16 cellular contexts compared by ENCODE assay signal in genomic region chr1:35324486-35324885, GRCh38. TPM values are rescaled to one million over a fixed set of nuclear protein-coding genes. Genes with fewer than 3 reads are reported as not detected.
DNase-seq lines count a peak whose midpoint lies in the region; ATAC-seq and TF ChIP-seq lines count a peak whose summit lies in the region.
"Had no signal": no experiment of that assay in that cellular context is flagged by ENCODE, and none has a peak within 500 bp of the region (broad histone marks: within the 10 kb centered on the region; RNA-seq: fewer than 3 reads in every experiment).

No MANE protein-coding gene starts in this region.

- intact Hi-C loops in ascending aorta (cut with DNase I): loop anchor here (5.0 kb wide), 1 partner anchor 57 kb away; the partner anchor contains the start of gene ZMYM4

- DNase-seq in GM03348 (ENCODE audit: low spot score) (peak; percentile 46), ascending aorta (ENCODE audit: low spot score in 2 of 2) (no peak), fibroblast of the aortic adventitia (ENCODE audit: low read depth) (peak; percentile 49), renal cortical epithelial cell (ENCODE audit: low read depth) (peak; percentile 58), mucosa of gallbladder (ENCODE audit: low spot score) (no peak), NCI-H1105 (lab: John Stamatoyannopoulos, UW) (no peak), SW 1271 (lab: John Stamatoyannopoulos, UW) (no peak)
- DNase-seq: activated T-cell treated with anti-CD3 and anti-CD28 coated beads, Interleukin-2, amount 50 U/mL, for 72 hours; caudate nucleus; CD4-positive, alpha-beta T cell; NCI-H146; nucleus accumbens; stimulated activated CD4-positive, alpha-beta T cell treated with anti-CD3 and anti-CD28 coated beads, Interleukin-2, amount 100 ng/mL, for 24 hours; stimulated activated naive CD8-positive, alpha-beta T cell treated with anti-CD3 and anti-CD28 coated beads, Interleukin-15, Interleukin-2, amounts not matched to agents 100 U/mL and 50 U/mL, for 24 hours had no signal

- H3K9me3 ChIP-seq in ascending aorta: no peaks in the 10 kb centered on the region
- H3K9me3 ChIP-seq: SJSA1 had no signal

- H3K4me1 ChIP-seq in ascending aorta: peaks cover 0 to 19% of the 10 kb centered on the region in 2 donors
- H3K4me1 ChIP-seq: SJSA1 had no signal

- ATAC-seq in GM19351 (IDR thresholded peaks at IDR 0.05; ENCODE audit: unreplicated experiment): no peak
- ATAC-seq: activated T-cell treated with anti-CD3 and anti-CD28 coated beads, Interleukin-2, amount 50 U/mL, for 72 hours; stimulated activated naive CD8-positive, alpha-beta T cell treated with anti-CD3 and anti-CD28 coated beads, Interleukin-15, Interleukin-2, amounts not matched to agents 100 U/mL and 50 U/mL, for 24 hours had no signal

- H3K4me3 ChIP-seq in ascending aorta: no peak overlapping the region
- H3K4me3 ChIP-seq in fibroblast of the aortic adventitia (ENCODE audit: low read depth, low read length): no peak overlapping the region
- H3K4me3 ChIP-seq: SJSA1 had no signal

- peak overlapping the region; percentile 37 to 38 for H3K27ac ChIP-seq in ascending aorta
- H3K27ac ChIP-seq: SJSA1 had no signal

- peaks cover 4 to 8% of the 10 kb centered on the region in 2 donors for H3K36me3 ChIP-seq in ascending aorta

- H3K27me3 ChIP-seq in ascending aorta: no peaks in the 10 kb centered on the region
- H3K27me3 ChIP-seq: SJSA1 had no signal

- TF ChIP-seq CTCF in ascending aorta (IDR thresholded peaks at IDR 0.05) (no peak), fibroblast of the aortic adventitia (IDR thresholded peaks at IDR 0.05; ENCODE audit: insufficient read depth, low read length) (no peak)

RNA-seq across cellular contexts. Expression of gene ZMYM4, which starts 56.0 kb away (rescaled TPM):
- total RNA-seq in ascending aorta (9.6 TPM), fibroblast of the aortic adventitia (ENCODE audit: low replicate concordance) (47.8 and 52.2 TPM in 2 replicates), renal cortical epithelial cell (28.1 and 52.3 TPM in 2 replicates), mucosa of gallbladder (55.5 TPM)

Comparison
In these comparisons a context has a peak if more than half of its experiments do, and no peak if none do; other contexts are left out.
1. DNase-seq: peak in GM03348 (single experiment), fibroblast of the aortic adventitia (single experiment) and renal cortical epithelial cell (single experiment); none in ascending aorta (0 of 2), mucosa of gallbladder (single experiment), NCI-H1105 (single experiment) and SW 1271 (0 of 2).